In genomic region chr5:85972539-85972938, GRCh38 we compare ENCODE assay signal across 34 cellular contexts.
"Had no signal": no experiment of that assay in that cellular context is flagged by ENCODE, and none has a peak within 500 bp of the region (broad histone marks: within the 10 kb centered on the region; RNA-seq: fewer than 3 reads in every experiment).

No MANE protein-coding gene starts in this region.

- H3K27me3 ChIP-seq: MG63 had no signal

- DNase-seq: Karpas-422, Kasumi-1, MG63, MM.1S, MV-4-11, NCI-H1048, NCI-H1092, NCI-H1092 treated with DMSO at 0.1 percent for 48 hours, NCI-H1105, NCI-H1105 treated with DMSO at 0.1 percent for 48 hours, NCI-H1417, NCI-H1417 treated with DMSO at 0.1 percent for 48 hours, NCI-H1436, NCI-H1436 treated with DMSO at 0.1 percent for 48 hours, NCI-H146, NCI-H1694, NCI-H1694 treated with DMSO at 0.1 percent for 48 hours, NCI-H187, NCI-H187 treated with DMSO at 0.1 percent for 48 hours, NCI-H1930, NCI-H2029, NCI-H2029 treated with DMSO at 0.1 percent for 48 hours, NCI-H2081, NCI-H2081 treated with DMSO at 0.1 percent for 48 hours, NCI-H2107, NCI-H2171, NCI-H2171 treated with DMSO at 0.1 percent for 48 hours, NCI-H2227 treated with DMSO at 0.1 percent for 48 hours, NCI-H226, NCI-H345, NCI-H446, NCI-H446 treated with DMSO at 0.1 percent for 48 hours, NCI-H510A, NCI-H510A treated with DMSO at 0.1 percent for 48 hours had no signal

- H3K36me3 ChIP-seq: MG63 had no signal

- H3K9me3 ChIP-seq: MG63 had no signal

- H3K4me3 ChIP-seq: MG63 had no signal
